ENCODE assay signal across 13 cellular contexts in the genomic region with DNA sequence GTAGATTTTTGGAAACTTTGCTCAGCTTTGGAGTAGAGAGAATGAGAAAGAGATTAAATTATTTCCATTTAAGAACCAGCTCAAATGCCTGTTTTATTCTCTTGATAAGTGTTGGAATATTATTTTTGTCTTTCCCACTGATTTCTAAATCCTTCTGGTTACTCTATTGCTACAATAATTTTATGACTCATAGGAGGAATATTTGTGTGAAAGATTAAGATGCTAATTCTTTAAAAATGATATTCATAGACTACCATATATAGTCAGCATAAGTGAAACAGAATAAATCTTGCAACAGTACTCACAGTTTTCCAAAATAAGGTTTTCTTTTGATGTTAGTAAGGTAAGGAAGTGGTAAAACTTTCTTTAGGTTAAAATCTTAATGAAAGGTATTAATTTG.
DNase-seq lines count a peak whose midpoint lies in the region; ATAC-seq and TF ChIP-seq lines count a peak whose summit lies in the region.
"Had no signal": no experiment of that assay in that cellular context is flagged by ENCODE, and none has a peak within 500 bp of the region (broad histone marks: within the 10 kb centered on the region; RNA-seq: fewer than 3 reads in every experiment).

No MANE protein-coding gene starts in this region.

- DNase-seq in A673 (ENCODE audit: low spot score), result no peak
- peak; percentile 30 for DNase-seq in RPMI7951 (ENCODE audit: low read depth)
- DNase-seq in fibroblast of lung (ENCODE audit: low read depth in 2 of 2), result peak; percentile 77 to 95
- no peak for DNase-seq in NCI-H1105 (lab: John Stamatoyannopoulos, UW)
- no peak for DNase-seq in activated naive CD8-positive, alpha-beta T cell treated with anti-CD3 and anti-CD28 coated beads for 36 hours
- DNase-seq in NK-92 treated with Interleukin-12 subunit alpha and Interleukin-12 subunit beta, amount 100 ng/mL, for 24 hours (lab: John Stamatoyannopoulos, UW), result no peak
- DNase-seq: activated CD4-positive, alpha-beta T cell treated with anti-CD3 and anti-CD28 coated beads for 1 hour; activated gamma-delta T cell treated with Interleukin-2 at 50 U/mL for 16 hours; NCI-H146; SHP77 treated with DMSO at 0.1 percent for 48 hours had no signal

- H3K9me3 ChIP-seq in A673 (ENCODE audit: low read depth, low read length, poor library complexity, severe bottlenecking) (no peaks in the 10 kb centered on the region), fibroblast of lung (ENCODE audit: control insufficient read depth, insufficient read depth, low read depth, low read length) (no peaks in the 10 kb centered on the region)

- H3K36me3 ChIP-seq in A673 (ENCODE audit: insufficient read depth, low read length, poor library complexity, severe bottlenecking), result no peaks in the 10 kb centered on the region
- H3K36me3 ChIP-seq in fibroblast of lung (ENCODE audit: control insufficient read depth, insufficient read depth, low read length), result peaks cover 2% of the 10 kb centered on the region

- H3K27me3 ChIP-seq in A673 (replicated peaks; ENCODE audit: insufficient read depth, low read depth, low read length, poor library complexity) (no peaks in the 10 kb centered on the region), fibroblast of lung (ENCODE audit: control insufficient read depth, insufficient read depth, low read length) (no peaks in the 10 kb centered on the region)

- intact Hi-C loops in A673 (cut with micrococcal nuclease; ENCODE audit: unreplicated experiment), result no loop called here

- H3K36me3 Mint-ChIP-seq in nephron (ENCODE audit: low read depth), result peaks cover 54% of the 10 kb centered on the region
- H3K36me3 Mint-ChIP-seq in activated naive CD8-positive, alpha-beta T cell treated with anti-CD3 and anti-CD28 coated beads for 36 hours, result no peaks in the 10 kb centered on the region

- no peak for ATAC-seq in HG03095 (IDR thresholded peaks at IDR 0.05; ENCODE audit: unreplicated experiment)

- POLR2A ChIA-PET in A673 (lab: Charles Lee; ENCODE audit: low non-redundant PET), result no interaction called here

- CTCF ChIA-PET in A673 (lab: Charles Lee), result no interaction called here

- H3K4me3 ChIP-seq in A673 (ENCODE audit: low read depth, low read length, poor library complexity, severe bottlenecking) (no peak overlapping the region), fibroblast of lung (replicated peaks in 1 of 4; ENCODE audit: control extremely low read depth in 1 of 4, insufficient read depth in 1 of 4, low read depth in 3 of 4, low read length in 4 of 4) (peak overlapping the region in 3 of 4 experiments; percentile 21 to 36 (median 24))

- H2AFZ ChIP-seq in fibroblast of lung (ENCODE audit: low read length), result no peak overlapping the region

- H3K27me3 Mint-ChIP-seq in nephron (ENCODE audit: low read depth), result no peaks in the 10 kb centered on the region
- H3K27me3 Mint-ChIP-seq in activated naive CD8-positive, alpha-beta T cell treated with anti-CD3 and anti-CD28 coated beads for 36 hours, result peaks cover 10% of the 10 kb centered on the region

- H3K9me3 Mint-ChIP-seq in nephron, result no peaks in the 10 kb centered on the region
- H3K9me3 Mint-ChIP-seq in activated naive CD8-positive, alpha-beta T cell treated with anti-CD3 and anti-CD28 coated beads for 36 hours, result no peaks in the 10 kb centered on the region

- BruUV-seq in A673 (replicated peaks; lab: Mats Ljungman, UMichigan), result no TSS peak

- H3K4me1 Mint-ChIP-seq in nephron, result peaks cover 19% of the 10 kb centered on the region
- no peaks in the 10 kb centered on the region for H3K4me1 Mint-ChIP-seq in activated naive CD8-positive, alpha-beta T cell treated with anti-CD3 and anti-CD28 coated beads for 36 hours

- H3K27ac ChIP-seq in A673 (ENCODE audit: low read depth, low read length, poor library complexity, severe bottlenecking) (peak overlapping the region; percentile 3), fibroblast of lung (ENCODE audit: insufficient read depth, low read length) (peak overlapping the region; percentile 87)
- H3K27ac ChIP-seq: HL-60 had no signal

- peak overlapping the region in 2 of 3 experiments; percentile 82 to 93 for H3K27ac Mint-ChIP-seq in nephron
- no peak overlapping the region for H3K27ac Mint-ChIP-seq in activated naive CD8-positive, alpha-beta T cell treated with anti-CD3 and anti-CD28 coated beads for 36 hours

- peaks cover 72% of the 10 kb centered on the region for H3K79me2 ChIP-seq in fibroblast of lung (ENCODE audit: control insufficient read depth, insufficient read depth, low read length)

- H4K20me1 ChIP-seq in fibroblast of lung (ENCODE audit: control insufficient read depth, extremely low read depth, insufficient read depth, low read length), result no peaks in the 10 kb centered on the region

- H3K4me1 ChIP-seq in A673 (ENCODE audit: insufficient read depth, low read length, poor library complexity, severe bottlenecking), result peaks cover 38% of the 10 kb centered on the region
- H3K4me1 ChIP-seq in fibroblast of lung (ENCODE audit: control insufficient read depth, extremely low read depth, insufficient read depth, low read length), result peaks cover 23% of the 10 kb centered on the region

- TF ChIP-seq CTCF in A673 (conservative IDR thresholded peaks at IDR 0.05; ENCODE audit: low read depth, low read length) (no peak), fibroblast of lung (conservative IDR thresholded peaks at IDR 0.05 in 1 of 2, IDR thresholded peaks at IDR 0.05 in 1 of 2; ENCODE audit: low read depth in 1 of 2, low read length in 2 of 2) (no peak), nephron (IDR thresholded peaks at IDR 0.05; ENCODE audit: unreplicated experiment in 3 of 3) (no peak)

- H3K4me3 Mint-ChIP-seq in nephron, result no peak overlapping the region
- no peak overlapping the region for H3K4me3 Mint-ChIP-seq in activated naive CD8-positive, alpha-beta T cell treated with anti-CD3 and anti-CD28 coated beads for 36 hours

- H3K9ac ChIP-seq in fibroblast of lung (ENCODE audit: insufficient read depth, low read length), result peak overlapping the region; percentile 44

- peak overlapping the region; percentile 79 for H3K4me2 ChIP-seq in fibroblast of lung (ENCODE audit: extremely low read depth, insufficient read depth, low read length)

Comparison
In these comparisons a context has a peak if more than half of its experiments do, and no peak if none do; other contexts are left out.
1. DNase-seq: peak in RPMI7951 (single experiment) and fibroblast of lung (2 of 2); none in A673 (single experiment), NCI-H1105 (single experiment), activated naive CD8-positive, alpha-beta T cell treated with anti-CD3 and anti-CD28 coated beads for 36 hours (single experiment) and NK-92 treated with Interleukin-12 subunit alpha and Interleukin-12 subunit beta, amount 100 ng/mL, for 24 hours (single experiment).